Comparison of ENCODE assay signal across 8 cellular contexts in genomic region chr21:33480481-33481103, GRCh38. TPM values are rescaled to one million over a fixed set of nuclear protein-coding genes. Genes with fewer than 3 reads are reported as not detected.
DNase-seq lines count a peak whose midpoint lies in the region; ATAC-seq and TF ChIP-seq lines count a peak whose summit lies in the region.

No MANE protein-coding gene starts in this region.

- peak overlapping the region; percentile 92 for H2AFZ ChIP-seq in Karpas-422 (ENCODE audit: low read length)

- peak overlapping the region; percentile 83 for H3K4me3 ChIP-seq in BE2C (ENCODE audit: low read depth, low read length)
- H3K4me3 ChIP-seq in Karpas-422 (ENCODE audit: low read length) = peak overlapping the region; percentile 95
- peak overlapping the region; percentile 62 to 100 (median 93) for H3K4me3 ChIP-seq in dorsolateral prefrontal cortex

- H3K27me3 Mint-ChIP-seq in natural killer cell treated with Interleukin-12 subunit alpha and Interleukin-12 subunit beta and Interleukin-15 and Interleukin-18, amount 100 ng/mL, for 72 hours = peaks cover 0 to 3% of the 10 kb centered on the region in 2 donors

- H3K27ac ChIP-seq in Karpas-422 (ENCODE audit: low read length) (no peak overlapping the region), dorsolateral prefrontal cortex (peak overlapping the region in 58 of 59 donors; percentile 51 to 98 (median 88))

- intact Hi-C loops in dorsolateral prefrontal cortex (cut with DNase I) = loop anchor here (1.0 to 5.0 kb wide), 2 partner anchors 11 to 107 kb away; partner anchors contain the start of genes DNAJC28 (in 2 of the 2) and DONSON (in 1 of the 2)

- H3K36me3 ChIP-seq in BE2C = no peaks in the 10 kb centered on the region
- H3K36me3 ChIP-seq in Karpas-422 (ENCODE audit: insufficient read depth, low read length) = no peaks in the 10 kb centered on the region

- H3K9ac ChIP-seq in Karpas-422 (ENCODE audit: low read length) = peak overlapping the region; percentile 88

- ATAC-seq in natural killer cell treated with Interleukin-12 subunit alpha and Interleukin-12 subunit beta and Interleukin-15 and Interleukin-18, amount 100 ng/mL, for 72 hours = no peak
- ATAC-seq in HG03196 (IDR thresholded peaks at IDR 0.05; ENCODE audit: unreplicated experiment) = no peak
- ATAC-seq in GM21786 (IDR thresholded peaks at IDR 0.05; ENCODE audit: unreplicated experiment) = no peak

- peaks cover 10 to 15% of the 10 kb centered on the region in 2 donors for H3K4me1 Mint-ChIP-seq in natural killer cell treated with Interleukin-12 subunit alpha and Interleukin-12 subunit beta and Interleukin-15 and Interleukin-18, amount 100 ng/mL, for 72 hours (ENCODE audit: low read depth in 2 of 2)

- H3K9me2 ChIP-seq in Karpas-422 (replicated peaks; ENCODE audit: insufficient read depth, low read length) = no peaks in the 10 kb centered on the region

- H3K4me2 ChIP-seq in Karpas-422 (ENCODE audit: low read depth, low read length, poor library complexity, severe bottlenecking) = peak overlapping the region; percentile 88

- H3K27me3 ChIP-seq in BE2C = no peaks in the 10 kb centered on the region
- no peaks in the 10 kb centered on the region for H3K27me3 ChIP-seq in Karpas-422 (ENCODE audit: low read length)
- no peaks in the 10 kb centered on the region for H3K27me3 ChIP-seq in dorsolateral prefrontal cortex

- H3K9me3 ChIP-seq in BE2C (no peaks in the 10 kb centered on the region), Karpas-422 (ENCODE audit: low read length) (no peaks in the 10 kb centered on the region)

- H3K79me2 ChIP-seq in Karpas-422 (ENCODE audit: low read length) = peaks cover 33% of the 10 kb centered on the region

- no peaks in the 10 kb centered on the region for H3K36me3 Mint-ChIP-seq in natural killer cell treated with Interleukin-12 subunit alpha and Interleukin-12 subunit beta and Interleukin-15 and Interleukin-18, amount 100 ng/mL, for 72 hours

- H4K20me1 ChIP-seq in Karpas-422 (ENCODE audit: insufficient read depth, low read depth, low read length) = no peaks in the 10 kb centered on the region

- H3K27ac Mint-ChIP-seq in natural killer cell treated with Interleukin-12 subunit alpha and Interleukin-12 subunit beta and Interleukin-15 and Interleukin-18, amount 100 ng/mL, for 72 hours = peak overlapping the region; percentile 67 to 92

- H3K4me1 ChIP-seq in BE2C (no peaks in the 10 kb centered on the region), Karpas-422 (ENCODE audit: low read length) (peaks cover 13% of the 10 kb centered on the region)

- H3K9me3 Mint-ChIP-seq in natural killer cell treated with Interleukin-12 subunit alpha and Interleukin-12 subunit beta and Interleukin-15 and Interleukin-18, amount 100 ng/mL, for 72 hours = no peaks in the 10 kb centered on the region

- no peak for TF ChIP-seq CTCF in BE2C (IDR thresholded peaks at IDR 0.05; ENCODE audit: low read depth, low read length)
- peak in 1 of 56 donors; percentile 0 for TF ChIP-seq CTCF in dorsolateral prefrontal cortex (IDR thresholded peaks at IDR 0.05 in 54 of 56, conservative IDR thresholded peaks at IDR 0.05 in 2 of 56; ENCODE audit: low read depth in 1 of 56, partially characterized antibody in 56 of 56)

- H3K4me3 Mint-ChIP-seq in natural killer cell treated with Interleukin-12 subunit alpha and Interleukin-12 subunit beta and Interleukin-15 and Interleukin-18, amount 100 ng/mL, for 72 hours = peak overlapping the region; percentile 88

- DNase-seq in BE2C (no peak), Karpas-422 (no peak), dorsolateral prefrontal cortex (peak in 1 of 10 donors; percentile 15), activated gamma-delta T cell (lab: John Stamatoyannopoulos, UW) (no peak), NCI-H1694 treated with DMSO at 0.1 percent for 48 hours (lab: John Stamatoyannopoulos, UW) (no peak)
- no peak for DNase-seq in natural killer cell treated with Interleukin-12 subunit alpha and Interleukin-12 subunit beta and Interleukin-15 and Interleukin-18, amount 100 ng/mL, for 72 hours (ENCODE audit: low spot score)

RNA-seq across cellular contexts. Expression of gene TMEM50B, which starts 0.8 kb away (rescaled TPM):
- polyA plus RNA-seq in BE2C (2012; ENCODE audit: insufficient read depth, insufficient read length, low read depth) = 12.6 TPM
- total RNA-seq in Karpas-422 (2014; rRNA removed; shearing (Covaris generic); ENCODE audit: low replicate concordance) = 39.9 and 57.5 TPM in 2 replicates
- 10 to 100 TPM; 34.8 to 77.4 (median 49.5) TPM for total RNA-seq in dorsolateral prefrontal cortex
- total RNA-seq in natural killer cell treated with Interleukin-12 subunit alpha and Interleukin-12 subunit beta and Interleukin-15 and Interleukin-18, amount 100 ng/mL, for 72 hours = 10 to 100 TPM; 19.5 to 24.7 TPM

RNA-seq across cellular contexts. Expression of gene DNAJC28, which starts 10.9 kb away (rescaled TPM):
- not detected for polyA plus RNA-seq in BE2C (2012; ENCODE audit: insufficient read depth, insufficient read length, low read depth)
- 0.22 and 0.25 TPM in 2 replicates for total RNA-seq in Karpas-422 (2014; rRNA removed; shearing (Covaris generic); ENCODE audit: low replicate concordance)
- total RNA-seq in dorsolateral prefrontal cortex = 10 to 100 TPM in 22 of 120 experiments, 1 to 10 TPM in 98; 3.5 to 15.7 (median 8.5) TPM
- total RNA-seq in natural killer cell treated with Interleukin-12 subunit alpha and Interleukin-12 subunit beta and Interleukin-15 and Interleukin-18, amount 100 ng/mL, for 72 hours = under 1 TPM; 0.52 to 0.86 TPM
